21 cellular contexts compared by ENCODE assay signal in genomic region chr2:147149589-147150245, GRCh38.
DNase-seq lines count a peak whose midpoint lies in the region; ATAC-seq and TF ChIP-seq lines count a peak whose summit lies in the region.
"Had no signal": no experiment of that assay in that cellular context is flagged by ENCODE, and none has a peak within 500 bp of the region (broad histone marks: within the 10 kb centered on the region; RNA-seq: fewer than 3 reads in every experiment).

No MANE protein-coding gene starts in this region.

- H3K4me3 ChIP-seq in RWPE2 (ENCODE audit: severe bottlenecking) = no peak overlapping the region
- no peak overlapping the region for H3K4me3 ChIP-seq in fibroblast of mammary gland (ENCODE audit: control insufficient read depth, low read depth, low read length)
- peak overlapping the region; percentile 10 for H3K4me3 ChIP-seq in suprapubic skin
- H3K4me3 ChIP-seq in ascending aorta = no peak overlapping the region
- H3K4me3 ChIP-seq: HAP-1, hepatocyte, pancreas, smooth muscle cell, upper lobe of left lung had no signal

- WGBS in suprapubic skin = 32% methylated on average over 8 of the region's 16 CpGs

- H3K27ac ChIP-seq in RWPE2 (ENCODE audit: poor library complexity, severe bottlenecking) (no peak overlapping the region), suprapubic skin (peak overlapping the region; percentile 69), ascending aorta (no peak overlapping the region)
- H3K27ac ChIP-seq: hepatocyte, pancreas, upper lobe of left lung had no signal

- H3K9me3 ChIP-seq in RWPE2 (ENCODE audit: severe bottlenecking) (no peaks in the 10 kb centered on the region), suprapubic skin (no peaks in the 10 kb centered on the region), ascending aorta (no peaks in the 10 kb centered on the region)
- H3K9me3 ChIP-seq: HAP-1, pancreas, upper lobe of left lung had no signal

- TF ChIP-seq POLR2A in suprapubic skin (IDR thresholded peaks at IDR 0.05) = no peak

- H3K36me3 ChIP-seq in RWPE2 (ENCODE audit: low read depth) (no peaks in the 10 kb centered on the region), suprapubic skin (no peaks in the 10 kb centered on the region), ascending aorta (no peaks in the 10 kb centered on the region)
- H3K36me3 ChIP-seq: HAP-1, pancreas, upper lobe of left lung had no signal

- H3K4me1 ChIP-seq in RWPE2 (ENCODE audit: insufficient read depth, poor library complexity, severe bottlenecking) (no peaks in the 10 kb centered on the region), suprapubic skin (peaks cover 6% of the 10 kb centered on the region), ascending aorta (no peaks in the 10 kb centered on the region)
- H3K4me1 ChIP-seq: pancreas, upper lobe of left lung had no signal

- intact Hi-C loops in ascending aorta (cut with DNase I) = no loop called here

- no peak for TF ChIP-seq EP300 in suprapubic skin (IDR thresholded peaks at IDR 0.05)

- TF ChIP-seq CTCF in RWPE2 (IDR thresholded peaks at IDR 0.05; ENCODE audit: poor library complexity, severe bottlenecking) = no peak
- no peak for TF ChIP-seq CTCF in fibroblast of mammary gland (conservative IDR thresholded peaks at IDR 0.05; ENCODE audit: control insufficient read depth, insufficient read depth, low read depth, low read length)
- no peak for TF ChIP-seq CTCF in suprapubic skin (IDR thresholded peaks at IDR 0.05)
- no peak for TF ChIP-seq CTCF in ascending aorta (IDR thresholded peaks at IDR 0.05)

- ATAC-seq in RWPE2 (ENCODE audit: low read depth) = peak; percentile 36; the same call in 1 of the 3 replicates
- ATAC-seq: left lobe of liver; pancreas; stimulated activated memory B cell treated with anti-CD40 and anti-IgM and Interleukin-4, amounts not matched to agents 10 μg/mL and 1 μg/mL and 100 μg/mL, for 72 hours; WTC11 had no signal

- H3K27me3 ChIP-seq in RWPE2 (ENCODE audit: insufficient read depth, poor library complexity, severe bottlenecking) = no peaks in the 10 kb centered on the region
- H3K27me3 ChIP-seq in suprapubic skin = no peaks in the 10 kb centered on the region
- H3K27me3 ChIP-seq in ascending aorta = no peaks in the 10 kb centered on the region
- H3K27me3 ChIP-seq: hepatocyte, pancreas, upper lobe of left lung had no signal

- DNase-seq in NCI-H748 (lab: John Stamatoyannopoulos, UW; ENCODE audit: unreplicated experiment) = peak; percentile 33
- no peak for DNase-seq in NCI-H748 treated with DMSO at 0.1 percent for 48 hours (lab: John Stamatoyannopoulos, UW)
- peak; percentile 22 for DNase-seq in RWPE2 (ENCODE audit: low spot score)
- DNase-seq in fibroblast of mammary gland (ENCODE audit: low read depth) = peak; percentile 83
- DNase-seq in suprapubic skin (ENCODE audit: low spot score in 2 of 2) = no peak
- DNase-seq in ascending aorta (ENCODE audit: low spot score in 2 of 2) = no peak
- no peak for DNase-seq in anterior cingulate cortex (lab: John Stamatoyannopoulos, UW)
- DNase-seq in 8988T = no peak
- DNase-seq: activated CD8-positive, alpha-beta memory T cell treated with anti-CD3 and anti-CD28 coated beads for 24 hours; erythroblast; GDM1; NCI-H1092; NCI-H2171 had no signal

Comparison
In these comparisons a context has a peak if more than half of its experiments do, and no peak if none do; other contexts are left out.
1. DNase-seq: peak in NCI-H748 (single experiment), RWPE2 (single experiment) and fibroblast of mammary gland (single experiment); none in NCI-H748 treated with DMSO at 0.1 percent for 48 hours (single experiment), suprapubic skin (0 of 2), ascending aorta (0 of 2), anterior cingulate cortex (0 of 58) and 8988T (single experiment).